In the genomic region with DNA sequence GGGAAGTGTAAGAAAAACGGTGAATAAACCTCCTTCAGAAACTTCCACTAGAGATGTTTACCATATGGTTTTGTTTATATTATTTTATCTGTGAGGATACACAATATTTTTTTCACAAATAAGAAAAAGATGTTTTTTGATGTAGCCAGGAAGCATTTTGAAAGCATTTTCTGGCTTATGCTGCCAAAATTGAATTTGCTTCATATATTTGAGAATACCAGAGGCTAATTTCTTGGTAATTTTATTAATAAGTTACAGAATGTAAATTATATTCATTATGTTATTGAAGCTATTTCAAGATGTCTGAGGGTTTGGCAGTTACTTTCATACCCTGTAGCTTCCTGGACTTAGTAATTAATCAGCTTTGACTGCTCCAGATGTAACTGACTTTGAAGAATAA, we compare ENCODE assay signal across 1 cellular context.
TF ChIP-seq lines count a peak whose summit lies in the region.

No MANE protein-coding gene starts in this region.

TF ChIP-seq in SK-N-SH treated with all-trans-retinoic acid at 6 μM for 48 hours, 23 proteins besides CTCF, POLR2A, EP300 and RAD21 (continued from another document):
- TF ChIP-seq, protein P1, sequence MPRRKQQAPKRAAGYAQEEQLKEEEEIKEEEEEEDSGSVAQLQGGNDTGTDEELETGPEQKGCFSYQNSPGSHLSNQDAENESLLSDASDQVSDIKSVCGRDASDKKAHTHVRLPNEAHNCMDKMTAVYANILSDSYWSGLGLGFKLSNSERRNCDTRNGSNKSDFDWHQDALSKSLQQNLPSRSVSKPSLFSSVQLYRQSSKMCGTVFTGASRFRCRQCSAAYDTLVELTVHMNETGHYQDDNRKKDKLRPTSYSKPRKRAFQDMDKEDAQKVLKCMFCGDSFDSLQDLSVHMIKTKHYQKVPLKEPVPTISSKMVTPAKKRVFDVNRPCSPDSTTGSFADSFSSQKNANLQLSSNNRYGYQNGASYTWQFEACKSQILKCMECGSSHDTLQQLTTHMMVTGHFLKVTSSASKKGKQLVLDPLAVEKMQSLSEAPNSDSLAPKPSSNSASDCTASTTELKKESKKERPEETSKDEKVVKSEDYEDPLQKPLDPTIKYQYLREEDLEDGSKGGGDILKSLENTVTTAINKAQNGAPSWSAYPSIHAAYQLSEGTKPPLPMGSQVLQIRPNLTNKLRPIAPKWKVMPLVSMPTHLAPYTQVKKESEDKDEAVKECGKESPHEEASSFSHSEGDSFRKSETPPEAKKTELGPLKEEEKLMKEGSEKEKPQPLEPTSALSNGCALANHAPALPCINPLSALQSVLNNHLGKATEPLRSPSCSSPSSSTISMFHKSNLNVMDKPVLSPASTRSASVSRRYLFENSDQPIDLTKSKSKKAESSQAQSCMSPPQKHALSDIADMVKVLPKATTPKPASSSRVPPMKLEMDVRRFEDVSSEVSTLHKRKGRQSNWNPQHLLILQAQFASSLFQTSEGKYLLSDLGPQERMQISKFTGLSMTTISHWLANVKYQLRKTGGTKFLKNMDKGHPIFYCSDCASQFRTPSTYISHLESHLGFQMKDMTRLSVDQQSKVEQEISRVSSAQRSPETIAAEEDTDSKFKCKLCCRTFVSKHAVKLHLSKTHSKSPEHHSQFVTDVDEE (CRISPR knock-in tag; IDR thresholded peaks at IDR 0.05), result 0 out of 2 replicates have a peak, but pooled peaks have one; percentile 48
- TF ChIP-seq TCF4 (CRISPR knock-in tag; IDR thresholded peaks at IDR 0.05; ENCODE audit: borderline replicate concordance) (peak; percentile 92), ZNF70 (CRISPR knock-in tag; IDR thresholded peaks at IDR 0.05) (no peak), ZFP30 (CRISPR knock-in tag; IDR thresholded peaks at IDR 0.05) (no peak), SNAI2 (CRISPR knock-in tag; IDR thresholded peaks at IDR 0.05) (no peak), GLIS3 (CRISPR knock-in tag; IDR thresholded peaks at IDR 0.05) (no peak), ISL1 (CRISPR knock-in tag; IDR thresholded peaks at IDR 0.05) (0 out of 2 replicates have a peak, but pooled peaks have one; percentile 8), TOX (CRISPR knock-in tag; IDR thresholded peaks at IDR 0.05; ENCODE audit: borderline replicate concordance) (no peak), ZFP3 (CRISPR knock-in tag; IDR thresholded peaks at IDR 0.05) (no peak), PATZ1 (CRISPR knock-in tag; IDR thresholded peaks at IDR 0.05; ENCODE audit: borderline replicate concordance) (no peak), CSDC2 (CRISPR knock-in tag; IDR thresholded peaks at IDR 0.05) (no peak), OSR1 (CRISPR knock-in tag; IDR thresholded peaks at IDR 0.05) (no peak), PPARA (CRISPR knock-in tag; IDR thresholded peaks at IDR 0.05; ENCODE audit: borderline replicate concordance) (no peak), ESRRG (CRISPR knock-in tag; IDR thresholded peaks at IDR 0.05) (no peak), ZNF565 (CRISPR knock-in tag; conservative IDR thresholded peaks at IDR 0.05; ENCODE audit: low read depth) (no peak)
- TF ChIP-seq, protein P2, sequence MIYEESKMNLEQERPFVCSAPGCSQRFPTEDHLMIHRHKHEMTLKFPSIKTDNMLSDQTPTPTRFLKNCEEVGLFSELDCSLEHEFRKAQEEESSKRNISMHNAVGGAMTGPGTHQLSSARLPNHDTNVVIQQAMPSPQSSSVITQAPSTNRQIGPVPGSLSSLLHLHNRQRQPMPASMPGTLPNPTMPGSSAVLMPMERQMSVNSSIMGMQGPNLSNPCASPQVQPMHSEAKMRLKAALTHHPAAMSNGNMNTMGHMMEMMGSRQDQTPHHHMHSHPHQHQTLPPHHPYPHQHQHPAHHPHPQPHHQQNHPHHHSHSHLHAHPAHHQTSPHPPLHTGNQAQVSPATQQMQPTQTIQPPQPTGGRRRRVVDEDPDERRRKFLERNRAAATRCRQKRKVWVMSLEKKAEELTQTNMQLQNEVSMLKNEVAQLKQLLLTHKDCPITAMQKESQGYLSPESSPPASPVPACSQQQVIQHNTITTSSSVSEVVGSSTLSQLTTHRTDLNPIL (CRISPR knock-in tag; IDR thresholded peaks at IDR 0.05; ENCODE audit: low read depth), result no peak
